43 cellular contexts compared by ENCODE assay signal in genomic region chr17:66992911-66993310, GRCh38. TPM values are rescaled to one million over a fixed set of nuclear protein-coding genes. Genes with fewer than 3 reads are reported as not detected.
"Had no signal": no experiment of that assay in that cellular context is flagged by ENCODE, and none has a peak within 500 bp of the region (broad histone marks: within the 10 kb centered on the region; RNA-seq: fewer than 3 reads in every experiment).

No MANE protein-coding gene starts in this region.

- H3K27me3 ChIP-seq: adrenal gland, ascending aorta, body of pancreas, brain microvascular endothelial cell, breast epithelium, cardiac muscle cell had no signal

- H3K36me3 Mint-ChIP-seq: activated naive CD4-positive, alpha-beta T cell treated with anti-CD3 and anti-CD28 coated beads, Interleukin-2, amount 10 ng/mL, durations not matched to agents 7 days and 5 days; activated naive CD4-positive, alpha-beta T cell treated with anti-CD3 and anti-CD28 coated beads, Interleukin-2, amount 50 U/mL, for 24 hours; activated naive CD4-positive, alpha-beta T cell treated with anti-CD3 and anti-CD28 coated beads, Interleukin-2, amount 50 U/mL, for 72 hours; activated naive CD8-positive, alpha-beta T cell; activated naive CD8-positive, alpha-beta T cell treated with anti-CD3 and anti-CD28 coated beads for 36 hours; activated naive CD8-positive, alpha-beta T cell treated with anti-CD3 and anti-CD28 coated beads, Interleukin-2, amount 10 ng/mL, durations not matched to agents 7 days and 5 days had no signal

- H3K27ac Mint-ChIP-seq: activated naive CD4-positive, alpha-beta T cell treated with anti-CD3 and anti-CD28 coated beads for 36 hours; activated naive CD4-positive, alpha-beta T cell treated with anti-CD3 and anti-CD28 coated beads, Interleukin-2, amount 10 ng/mL, durations not matched to agents 7 days and 5 days; activated naive CD4-positive, alpha-beta T cell treated with anti-CD3 and anti-CD28 coated beads, Interleukin-2, amount 50 U/mL, for 24 hours; activated naive CD4-positive, alpha-beta T cell treated with anti-CD3 and anti-CD28 coated beads, Interleukin-2, amount 50 U/mL, for 72 hours; activated naive CD8-positive, alpha-beta T cell; activated naive CD8-positive, alpha-beta T cell treated with anti-CD3 and anti-CD28 coated beads for 36 hours; activated naive CD8-positive, alpha-beta T cell treated with anti-CD3 and anti-CD28 coated beads, Interleukin-2, amount 10 ng/mL, durations not matched to agents 7 days and 5 days; activated naive CD8-positive, alpha-beta T cell treated with anti-CD3 and anti-CD28 coated beads, Interleukin-2, amount 50 U/mL, for 24 hours; activated T-cell treated with anti-CD3 and anti-CD28 coated beads, Interleukin-2, amount 50 U/mL, for 24 hours; activated T-cell treated with anti-CD3 and anti-CD28 coated beads, Interleukin-2, amount 50 U/mL, for 72 hours; activated T-helper 1 cell treated with anti-CD3 and anti-CD28 coated beads, Interleukin-12 subunit alpha, Interleukin-12 subunit beta, Interleukin-2, Interleukin-4 antibody, amounts not matched to agents 30 ng/mL and 10 ng/mL and 1 ng/mL, durations not matched to agents 14 hours and 24 hours and 36 hours; activated T-helper 17 cell treated with anti-CD3 and anti-CD28 coated beads, Interleukin-2, amount 50 U/mL, for 72 hours; activated T-helper 2 cell treated with anti-CD3 and anti-CD28 coated beads, Interferon-gamma antibody, Interleukin-2, Interleukin-4, amounts not matched to agents 10 μg/mL and 5 μg/mL and 100 μg/mL, durations not matched to agents 14 hours and 24 hours and 36 hours had no signal

- H3K9me3 Mint-ChIP-seq: activated naive CD4-positive, alpha-beta T cell treated with anti-CD3 and anti-CD28 coated beads for 36 hours; activated naive CD4-positive, alpha-beta T cell treated with anti-CD3 and anti-CD28 coated beads, Interleukin-2, amount 10 ng/mL, durations not matched to agents 7 days and 5 days; activated naive CD4-positive, alpha-beta T cell treated with anti-CD3 and anti-CD28 coated beads, Interleukin-2, amount 50 U/mL, for 24 hours; activated naive CD4-positive, alpha-beta T cell treated with anti-CD3 and anti-CD28 coated beads, Interleukin-2, amount 50 U/mL, for 72 hours; activated naive CD8-positive, alpha-beta T cell treated with anti-CD3 and anti-CD28 coated beads for 36 hours; activated naive CD8-positive, alpha-beta T cell treated with anti-CD3 and anti-CD28 coated beads, Interleukin-2, amount 10 ng/mL, durations not matched to agents 7 days and 5 days; activated naive CD8-positive, alpha-beta T cell treated with anti-CD3 and anti-CD28 coated beads, Interleukin-2, amount 50 U/mL, for 24 hours; activated T-cell treated with anti-CD3 and anti-CD28 coated beads, Interleukin-2, amount 50 U/mL, for 24 hours; activated T-cell treated with anti-CD3 and anti-CD28 coated beads, Interleukin-2, amount 50 U/mL, for 4 hours; activated T-cell treated with anti-CD3 and anti-CD28 coated beads, Interleukin-2, amount 50 U/mL, for 72 hours; activated T-helper 1 cell treated with anti-CD3 and anti-CD28 coated beads, Interleukin-12 subunit alpha, Interleukin-12 subunit beta, Interleukin-2, Interleukin-4 antibody, amounts not matched to agents 30 ng/mL and 10 ng/mL and 1 ng/mL, durations not matched to agents 14 hours and 24 hours and 36 hours; activated T-helper 17 cell treated with anti-CD3 and anti-CD28 coated beads, Interleukin-2, amount 50 U/mL, for 72 hours; activated T-helper 2 cell treated with anti-CD3 and anti-CD28 coated beads, Interferon-gamma antibody, Interleukin-2, Interleukin-4, amounts not matched to agents 10 μg/mL and 5 μg/mL and 100 μg/mL, durations not matched to agents 14 hours and 24 hours and 36 hours; central memory CD8-positive, alpha-beta T cell had no signal

- H3K4me1 ChIP-seq: adrenal gland, ascending aorta, body of pancreas, breast epithelium had no signal

- H3K36me3 ChIP-seq: adrenal gland, ascending aorta, brain microvascular endothelial cell, breast epithelium, cardiac muscle cell had no signal

- FAIRE-seq: astrocyte, bronchial epithelial cell had no signal

- H3K4me1 Mint-ChIP-seq: activated naive CD4-positive, alpha-beta T cell treated with anti-CD3 and anti-CD28 coated beads, Interleukin-2, amount 50 U/mL, for 24 hours; activated naive CD8-positive, alpha-beta T cell treated with anti-CD3 and anti-CD28 coated beads for 36 hours; activated naive CD8-positive, alpha-beta T cell treated with anti-CD3 and anti-CD28 coated beads, Interleukin-2, amount 50 U/mL, for 24 hours; activated T-helper 17 cell treated with anti-CD3 and anti-CD28 coated beads, Interleukin-2, amount 50 U/mL, for 72 hours; central memory CD8-positive, alpha-beta T cell had no signal

- H3K9me3 ChIP-seq: adrenal gland, ascending aorta, body of pancreas, breast epithelium had no signal

- H3K4me3 Mint-ChIP-seq: activated naive CD4-positive, alpha-beta T cell treated with anti-CD3 and anti-CD28 coated beads for 36 hours; activated naive CD4-positive, alpha-beta T cell treated with anti-CD3 and anti-CD28 coated beads, Interleukin-2, amount 10 ng/mL, durations not matched to agents 7 days and 5 days; activated naive CD4-positive, alpha-beta T cell treated with anti-CD3 and anti-CD28 coated beads, Interleukin-2, amount 50 U/mL, for 24 hours; activated naive CD8-positive, alpha-beta T cell; activated naive CD8-positive, alpha-beta T cell treated with anti-CD3 and anti-CD28 coated beads for 36 hours; activated naive CD8-positive, alpha-beta T cell treated with anti-CD3 and anti-CD28 coated beads, Interleukin-2, amount 10 ng/mL, durations not matched to agents 7 days and 5 days; activated naive CD8-positive, alpha-beta T cell treated with anti-CD3 and anti-CD28 coated beads, Interleukin-2, amount 50 U/mL, for 24 hours; activated T-cell treated with anti-CD3 and anti-CD28 coated beads, Interleukin-2, amount 50 U/mL, for 24 hours; activated T-cell treated with anti-CD3 and anti-CD28 coated beads, Interleukin-2, amount 50 U/mL, for 4 hours; activated T-cell treated with anti-CD3 and anti-CD28 coated beads, Interleukin-2, amount 50 U/mL, for 72 hours; activated T-helper 1 cell treated with anti-CD3 and anti-CD28 coated beads, Interleukin-12 subunit alpha, Interleukin-12 subunit beta, Interleukin-2, Interleukin-4 antibody, amounts not matched to agents 30 ng/mL and 10 ng/mL and 1 ng/mL, durations not matched to agents 14 hours and 24 hours and 36 hours; activated T-helper 17 cell treated with anti-CD3 and anti-CD28 coated beads, Interleukin-2, amount 50 U/mL, for 72 hours; brain; central memory CD8-positive, alpha-beta T cell had no signal

- H3K4me3 ChIP-seq: adrenal gland, ascending aorta, body of pancreas, breast epithelium, cardiac muscle cell had no signal

- H3K27ac ChIP-seq: adrenal gland, ascending aorta, body of pancreas, brain microvascular endothelial cell, breast epithelium, cardiac muscle cell had no signal

- DNase-seq: activated effector memory CD4-positive, alpha-beta T cell treated with anti-CD3 and anti-CD28 coated beads, Interleukin-2, amount 50 U/mL, for 16 hours; activated effector memory CD4-positive, alpha-beta T cell treated with Interleukin-2 at 50 U/mL for 16 hours; activated gamma-delta T cell; activated gamma-delta T cell treated with Interleukin-2 at 50 U/mL for 16 hours; activated naive CD4-positive, alpha-beta T cell; activated naive CD4-positive, alpha-beta T cell treated with anti-CD3 and anti-CD28 coated beads for 36 hours; activated naive CD4-positive, alpha-beta T cell treated with anti-CD3 and anti-CD28 coated beads, Interleukin-2, amount 10 ng/mL, durations not matched to agents 7 days and 5 days; activated naive CD4-positive, alpha-beta T cell treated with anti-CD3 and anti-CD28 coated beads, Interleukin-2, amount 50 U/mL, for 16 hours; activated naive CD4-positive, alpha-beta T cell treated with Interleukin-2 at 50 U/mL for 16 hours; activated naive CD8-positive, alpha-beta T cell treated with anti-CD3 and anti-CD28 coated beads for 36 hours; activated naive CD8-positive, alpha-beta T cell treated with anti-CD3 and anti-CD28 coated beads, Interleukin-2, amount 10 ng/mL, durations not matched to agents 7 days and 5 days; activated naive CD8-positive, alpha-beta T cell treated with anti-CD3 and anti-CD28 coated beads, Interleukin-2, amount 50 U/mL, for 24 hours; activated T-cell treated with anti-CD3 and anti-CD28 coated beads, Interleukin-2, amount 50 U/mL, for 1 hour; activated T-cell treated with anti-CD3 and anti-CD28 coated beads, Interleukin-2, amount 50 U/mL, for 24 hours; activated T-cell treated with anti-CD3 and anti-CD28 coated beads, Interleukin-2, amount 50 U/mL, for 4 hours; activated T-cell treated with anti-CD3 and anti-CD28 coated beads, Interleukin-2, amount 50 U/mL, for 48 hours; activated T-cell treated with anti-CD3 and anti-CD28 coated beads, Interleukin-2, amount 50 U/mL, for 72 hours; adrenal gland; amniotic stem cell; amygdala; anterior cingulate cortex; aorta; body of pancreas; brain microvascular endothelial cell; caudate nucleus; central memory CD4-positive, alpha-beta T cell; cerebellar nuclear complex had no signal

- ATAC-seq: activated naive CD4-positive, alpha-beta T cell treated with anti-CD3 and anti-CD28 coated beads, Interleukin-2, amount 50 U/mL, for 72 hours; activated naive CD8-positive, alpha-beta T cell treated with anti-CD3 and anti-CD28 coated beads, Interleukin-2, amount 50 U/mL, for 24 hours; activated T-cell treated with anti-CD3 and anti-CD28 coated beads, Interleukin-2, amount 50 U/mL, for 4 hours; activated T-cell treated with anti-CD3 and anti-CD28 coated beads, Interleukin-2, amount 50 U/mL, for 72 hours; activated T-helper 17 cell treated with anti-CD3 and anti-CD28 coated beads, Interleukin-2, amount 50 U/mL, for 72 hours; body of pancreas had no signal

RNA-seq across cellular contexts. Expression of gene CACNG4, which starts 28.4 kb away (rescaled TPM):
- total RNA-seq: activated naive CD4-positive, alpha-beta T cell treated with anti-CD3 and anti-CD28 coated beads for 36 hours; activated naive CD4-positive, alpha-beta T cell treated with anti-CD3 and anti-CD28 coated beads, Interleukin-2, amount 50 U/mL, for 72 hours; activated naive CD8-positive, alpha-beta T cell treated with anti-CD3 and anti-CD28 coated beads for 36 hours; activated naive CD8-positive, alpha-beta T cell treated with anti-CD3 and anti-CD28 coated beads, Interleukin-2, amount 10 ng/mL, durations not matched to agents 7 days and 5 days; activated T-cell treated with anti-CD3 and anti-CD28 coated beads, Interleukin-2, amount 50 U/mL, for 72 hours; activated T-helper 1 cell treated with anti-CD3 and anti-CD28 coated beads, Interleukin-12 subunit alpha, Interleukin-12 subunit beta, Interleukin-2, Interleukin-4 antibody, amounts not matched to agents 30 ng/mL and 10 ng/mL and 1 ng/mL, durations not matched to agents 14 hours and 24 hours and 36 hours; activated T-helper 17 cell treated with anti-CD3 and anti-CD28 coated beads, Interleukin-2, amount 50 U/mL, for 72 hours; activated T-helper 2 cell treated with anti-CD3 and anti-CD28 coated beads, Interferon-gamma antibody, Interleukin-2, Interleukin-4, amounts not matched to agents 10 μg/mL and 5 μg/mL and 100 μg/mL, durations not matched to agents 14 hours and 24 hours and 36 hours; aorta; ascending aorta; bronchial epithelial cell had no signal
- polyA plus RNA-seq: aorta had no signal

RNA-seq across cellular contexts. Expression of gene CACNG1, which starts 51.4 kb away (rescaled TPM):
- total RNA-seq: activated naive CD4-positive, alpha-beta T cell treated with anti-CD3 and anti-CD28 coated beads for 36 hours; activated naive CD4-positive, alpha-beta T cell treated with anti-CD3 and anti-CD28 coated beads, Interleukin-2, amount 50 U/mL, for 72 hours; activated naive CD8-positive, alpha-beta T cell treated with anti-CD3 and anti-CD28 coated beads for 36 hours; activated naive CD8-positive, alpha-beta T cell treated with anti-CD3 and anti-CD28 coated beads, Interleukin-2, amount 10 ng/mL, durations not matched to agents 7 days and 5 days; activated T-cell treated with anti-CD3 and anti-CD28 coated beads, Interleukin-2, amount 50 U/mL, for 4 hours; activated T-cell treated with anti-CD3 and anti-CD28 coated beads, Interleukin-2, amount 50 U/mL, for 72 hours; activated T-helper 1 cell treated with anti-CD3 and anti-CD28 coated beads, Interleukin-12 subunit alpha, Interleukin-12 subunit beta, Interleukin-2, Interleukin-4 antibody, amounts not matched to agents 30 ng/mL and 10 ng/mL and 1 ng/mL, durations not matched to agents 14 hours and 24 hours and 36 hours; activated T-helper 17 cell treated with anti-CD3 and anti-CD28 coated beads, Interleukin-2, amount 50 U/mL, for 72 hours; activated T-helper 2 cell treated with anti-CD3 and anti-CD28 coated beads, Interferon-gamma antibody, Interleukin-2, Interleukin-4, amounts not matched to agents 10 μg/mL and 5 μg/mL and 100 μg/mL, durations not matched to agents 14 hours and 24 hours and 36 hours; aorta; ascending aorta; astrocyte; body of pancreas; breast epithelium; bronchial epithelial cell; cardiac muscle cell; cardiac septum; cerebellum had no signal
- polyA plus RNA-seq: adipose tissue, cardiac muscle cell had no signal
